1 cellular context compared by ENCODE assay signal in genomic region chr14:31229638-31230229, GRCh38.
TF ChIP-seq lines count a peak whose summit lies in the region.

No MANE protein-coding gene starts in this region.

TF ChIP-seq in HepG2, 621 proteins besides CTCF, POLR2A, EP300 and RAD21 (continued from another document and continues in another):
- TF ChIP-seq ZNF557 (CRISPR knock-in tag; IDR thresholded peaks at IDR 0.05) (peak; percentile 100), MED8 (CRISPR knock-in tag; IDR thresholded peaks at IDR 0.05; ENCODE audit: insufficient replicate concordance) (peak; percentile 99), POLR2G (IDR thresholded peaks at IDR 0.05; ENCODE audit: low read depth, low read length) (peak; percentile 77), GPBP1L1 (CRISPR knock-in tag; IDR thresholded peaks at IDR 0.05) (no peak), PHF21A (CRISPR knock-in tag; IDR thresholded peaks at IDR 0.05) (peak; percentile 100), ZNF382 (CRISPR knock-in tag; IDR thresholded peaks at IDR 0.05; ENCODE audit: borderline replicate concordance) (no peak), MTA3 (CRISPR knock-in tag; IDR thresholded peaks at IDR 0.05) (no peak), ZNF609 (CRISPR knock-in tag; IDR thresholded peaks at IDR 0.05; ENCODE audit: borderline replicate concordance) (peak; percentile 100), ZNF616 (CRISPR knock-in tag; IDR thresholded peaks at IDR 0.05; ENCODE audit: low read depth) (peak; percentile 83), ZNF546 (CRISPR knock-in tag; conservative IDR thresholded peaks at IDR 0.05) (no peak), PCBP2 (optimal IDR thresholded peaks at IDR 0.05; ENCODE audit: low read depth, low read length, poor library complexity, severe bottlenecking) (no peak), ZNF282 (IDR thresholded peaks at IDR 0.05; ENCODE audit: partially characterized antibody) (no peak), ZNF230 (CRISPR knock-in tag; IDR thresholded peaks at IDR 0.05) (peak; percentile 99), ZNF225 (CRISPR knock-in tag; IDR thresholded peaks at IDR 0.05) (no peak; the same call in 1 of the 2 replicates), REXO4 (CRISPR knock-in tag; IDR thresholded peaks at IDR 0.05; ENCODE audit: borderline replicate concordance) (no peak), PRMT3 (CRISPR knock-in tag; IDR thresholded peaks at IDR 0.05; ENCODE audit: borderline replicate concordance, low read depth) (peak; percentile 99), ZNF251 (CRISPR knock-in tag; IDR thresholded peaks at IDR 0.05) (no peak), ZNF558 (CRISPR knock-in tag; IDR thresholded peaks at IDR 0.05; ENCODE audit: borderline replicate concordance) (no peak; the same call in 1 of the 2 replicates), TEAD2 (CRISPR knock-in tag; IDR thresholded peaks at IDR 0.05) (no peak), GZF1 (CRISPR knock-in tag; IDR thresholded peaks at IDR 0.05) (peak; percentile 94), ZNF432 (CRISPR knock-in tag; IDR thresholded peaks at IDR 0.05; ENCODE audit: borderline replicate concordance) (no peak), STAT5B (CRISPR knock-in tag; IDR thresholded peaks at IDR 0.05) (peak; percentile 98), ZNF788 (CRISPR knock-in tag; IDR thresholded peaks at IDR 0.05; ENCODE audit: borderline replicate concordance) (peak; percentile 100), ZNF878 (CRISPR knock-in tag; IDR thresholded peaks at IDR 0.05) (peak; percentile 100), NR0B2 (CRISPR knock-in tag; IDR thresholded peaks at IDR 0.05) (peak; percentile 80; the same call in 1 of the 2 replicates), THAP11 (CRISPR knock-in tag; IDR thresholded peaks at IDR 0.05) (peak; percentile 94), RBM39 (IDR thresholded peaks at IDR 0.05; ENCODE audit: low read depth, low read length, poor library complexity, severe bottlenecking) (no peak), FOXC1 (CRISPR knock-in tag; IDR thresholded peaks at IDR 0.05; ENCODE audit: borderline replicate concordance) (peak; percentile 99), THAP9 (CRISPR knock-in tag; IDR thresholded peaks at IDR 0.05; ENCODE audit: borderline replicate concordance) (peak; percentile 42; the same call in 1 of the 2 replicates), ZNF350 (CRISPR knock-in tag; IDR thresholded peaks at IDR 0.05; ENCODE audit: borderline replicate concordance, low read depth) (peak; percentile 100), ZMYM4 (CRISPR knock-in tag; IDR thresholded peaks at IDR 0.05) (peak; percentile 100), AGO2 (optimal IDR thresholded peaks at IDR 0.05; ENCODE audit: low read depth, low read length) (no peak), ZNF776 (CRISPR knock-in tag; IDR thresholded peaks at IDR 0.05) (no peak), ZNF124 (CRISPR knock-in tag; IDR thresholded peaks at IDR 0.05) (peak; percentile 100), ZMAT5 (CRISPR knock-in tag; IDR thresholded peaks at IDR 0.05; ENCODE audit: borderline replicate concordance, low read depth) (no peak), U2AF1 (optimal IDR thresholded peaks at IDR 0.05; ENCODE audit: low read depth, low read length) (peak; percentile 96), ZNF275 (CRISPR knock-in tag; IDR thresholded peaks at IDR 0.05; ENCODE audit: borderline replicate concordance) (peak; percentile 99), E2F2 (CRISPR knock-in tag; IDR thresholded peaks at IDR 0.05; ENCODE audit: borderline replicate concordance) (peak; percentile 82; the same call in 1 of the 2 replicates), HMGA1 (CRISPR knock-in tag; conservative IDR thresholded peaks at IDR 0.05) (no peak), ZNF331 (CRISPR knock-in tag; IDR thresholded peaks at IDR 0.05) (peak; percentile 100), TRIM22 (IDR thresholded peaks at IDR 0.05) (no peak), NR2F6 (IDR thresholded peaks at IDR 0.05) (peak; percentile 99), NR2F6 (CRISPR knock-in tag; IDR thresholded peaks at IDR 0.05) (peak; percentile 99), ZNF333 (CRISPR knock-in tag; IDR thresholded peaks at IDR 0.05; ENCODE audit: borderline replicate concordance) (peak; percentile 18; the same call in 1 of the 2 replicates), FOXP1 (IDR thresholded peaks at IDR 0.05) (peak; percentile 100), FOXP1 (CRISPR knock-in tag; IDR thresholded peaks at IDR 0.05) (peak; percentile 100), ZFP62 (CRISPR knock-in tag; IDR thresholded peaks at IDR 0.05) (0 out of 2 replicates have a peak, but pooled peaks have one; percentile 68), NFE2 (CRISPR knock-in tag; IDR thresholded peaks at IDR 0.05) (no peak; the same call in 1 of the 2 replicates), ZNF138 (CRISPR knock-in tag; IDR thresholded peaks at IDR 0.05; ENCODE audit: low read depth) (peak; percentile 59; the same call in 1 of the 2 replicates), SNAPC4 (CRISPR knock-in tag; IDR thresholded peaks at IDR 0.05) (peak; percentile 82; the same call in 1 of the 2 replicates)
